Comparison of ENCODE assay signal across 2 cellular contexts in the genomic region with DNA sequence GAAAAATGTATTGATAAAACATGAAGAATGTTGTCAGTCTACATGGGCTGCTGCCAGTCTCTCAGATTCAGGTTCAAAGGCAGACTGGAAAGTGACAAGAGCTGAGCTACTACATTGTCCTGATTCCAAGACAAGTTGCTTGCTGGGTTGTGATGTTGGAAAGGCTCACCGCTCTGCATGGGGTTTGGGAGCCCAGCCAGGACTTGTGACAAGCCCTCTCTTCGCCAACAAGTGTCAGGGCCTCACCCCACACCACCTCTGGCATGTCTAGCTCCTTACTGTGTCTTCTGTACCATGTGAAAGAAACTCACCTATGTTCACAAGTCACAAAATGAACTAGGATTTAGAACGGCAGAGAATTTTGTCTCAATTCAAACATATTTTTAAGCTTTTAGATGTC.
TF ChIP-seq lines count a peak whose summit lies in the region.

No MANE protein-coding gene starts in this region.

TF ChIP-seq in GM23338, 12 proteins besides CTCF, POLR2A, EP300 and RAD21 (continues in another document):
- TF ChIP-seq, protein P1, sequence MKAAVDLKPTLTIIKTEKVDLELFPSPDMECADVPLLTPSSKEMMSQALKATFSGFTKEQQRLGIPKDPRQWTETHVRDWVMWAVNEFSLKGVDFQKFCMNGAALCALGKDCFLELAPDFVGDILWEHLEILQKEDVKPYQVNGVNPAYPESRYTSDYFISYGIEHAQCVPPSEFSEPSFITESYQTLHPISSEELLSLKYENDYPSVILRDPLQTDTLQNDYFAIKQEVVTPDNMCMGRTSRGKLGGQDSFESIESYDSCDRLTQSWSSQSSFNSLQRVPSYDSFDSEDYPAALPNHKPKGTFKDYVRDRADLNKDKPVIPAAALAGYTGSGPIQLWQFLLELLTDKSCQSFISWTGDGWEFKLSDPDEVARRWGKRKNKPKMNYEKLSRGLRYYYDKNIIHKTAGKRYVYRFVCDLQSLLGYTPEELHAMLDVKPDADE (IDR thresholded peaks at IDR 0.05) = no peak
- TF ChIP-seq POLR2AphosphoS5 (IDR thresholded peaks at IDR 0.05; ENCODE audit: low read depth) (no peak), ZNF114 (CRISPR knock-in tag; IDR thresholded peaks at IDR 0.05) (no peak), CREB1 (CRISPR knock-in tag; IDR thresholded peaks at IDR 0.05; ENCODE audit: low read depth) (no peak), STAT1 (IDR thresholded peaks at IDR 0.05; ENCODE audit: unreplicated experiment) (no peak), EZH2phosphoT487 (IDR thresholded peaks at IDR 0.05; ENCODE audit: unreplicated experiment) (no peak), EZH2 (IDR thresholded peaks at IDR 0.05; ENCODE audit: low read depth, unreplicated experiment) (no peak), NANOG (IDR thresholded peaks at IDR 0.05; ENCODE audit: borderline replicate concordance) (no peak), ZNF331 (CRISPR knock-in tag; IDR thresholded peaks at IDR 0.05; ENCODE audit: low read depth) (no peak), JUNB (IDR thresholded peaks at IDR 0.05; ENCODE audit: unreplicated experiment) (no peak)
- TF ChIP-seq, protein P2, sequence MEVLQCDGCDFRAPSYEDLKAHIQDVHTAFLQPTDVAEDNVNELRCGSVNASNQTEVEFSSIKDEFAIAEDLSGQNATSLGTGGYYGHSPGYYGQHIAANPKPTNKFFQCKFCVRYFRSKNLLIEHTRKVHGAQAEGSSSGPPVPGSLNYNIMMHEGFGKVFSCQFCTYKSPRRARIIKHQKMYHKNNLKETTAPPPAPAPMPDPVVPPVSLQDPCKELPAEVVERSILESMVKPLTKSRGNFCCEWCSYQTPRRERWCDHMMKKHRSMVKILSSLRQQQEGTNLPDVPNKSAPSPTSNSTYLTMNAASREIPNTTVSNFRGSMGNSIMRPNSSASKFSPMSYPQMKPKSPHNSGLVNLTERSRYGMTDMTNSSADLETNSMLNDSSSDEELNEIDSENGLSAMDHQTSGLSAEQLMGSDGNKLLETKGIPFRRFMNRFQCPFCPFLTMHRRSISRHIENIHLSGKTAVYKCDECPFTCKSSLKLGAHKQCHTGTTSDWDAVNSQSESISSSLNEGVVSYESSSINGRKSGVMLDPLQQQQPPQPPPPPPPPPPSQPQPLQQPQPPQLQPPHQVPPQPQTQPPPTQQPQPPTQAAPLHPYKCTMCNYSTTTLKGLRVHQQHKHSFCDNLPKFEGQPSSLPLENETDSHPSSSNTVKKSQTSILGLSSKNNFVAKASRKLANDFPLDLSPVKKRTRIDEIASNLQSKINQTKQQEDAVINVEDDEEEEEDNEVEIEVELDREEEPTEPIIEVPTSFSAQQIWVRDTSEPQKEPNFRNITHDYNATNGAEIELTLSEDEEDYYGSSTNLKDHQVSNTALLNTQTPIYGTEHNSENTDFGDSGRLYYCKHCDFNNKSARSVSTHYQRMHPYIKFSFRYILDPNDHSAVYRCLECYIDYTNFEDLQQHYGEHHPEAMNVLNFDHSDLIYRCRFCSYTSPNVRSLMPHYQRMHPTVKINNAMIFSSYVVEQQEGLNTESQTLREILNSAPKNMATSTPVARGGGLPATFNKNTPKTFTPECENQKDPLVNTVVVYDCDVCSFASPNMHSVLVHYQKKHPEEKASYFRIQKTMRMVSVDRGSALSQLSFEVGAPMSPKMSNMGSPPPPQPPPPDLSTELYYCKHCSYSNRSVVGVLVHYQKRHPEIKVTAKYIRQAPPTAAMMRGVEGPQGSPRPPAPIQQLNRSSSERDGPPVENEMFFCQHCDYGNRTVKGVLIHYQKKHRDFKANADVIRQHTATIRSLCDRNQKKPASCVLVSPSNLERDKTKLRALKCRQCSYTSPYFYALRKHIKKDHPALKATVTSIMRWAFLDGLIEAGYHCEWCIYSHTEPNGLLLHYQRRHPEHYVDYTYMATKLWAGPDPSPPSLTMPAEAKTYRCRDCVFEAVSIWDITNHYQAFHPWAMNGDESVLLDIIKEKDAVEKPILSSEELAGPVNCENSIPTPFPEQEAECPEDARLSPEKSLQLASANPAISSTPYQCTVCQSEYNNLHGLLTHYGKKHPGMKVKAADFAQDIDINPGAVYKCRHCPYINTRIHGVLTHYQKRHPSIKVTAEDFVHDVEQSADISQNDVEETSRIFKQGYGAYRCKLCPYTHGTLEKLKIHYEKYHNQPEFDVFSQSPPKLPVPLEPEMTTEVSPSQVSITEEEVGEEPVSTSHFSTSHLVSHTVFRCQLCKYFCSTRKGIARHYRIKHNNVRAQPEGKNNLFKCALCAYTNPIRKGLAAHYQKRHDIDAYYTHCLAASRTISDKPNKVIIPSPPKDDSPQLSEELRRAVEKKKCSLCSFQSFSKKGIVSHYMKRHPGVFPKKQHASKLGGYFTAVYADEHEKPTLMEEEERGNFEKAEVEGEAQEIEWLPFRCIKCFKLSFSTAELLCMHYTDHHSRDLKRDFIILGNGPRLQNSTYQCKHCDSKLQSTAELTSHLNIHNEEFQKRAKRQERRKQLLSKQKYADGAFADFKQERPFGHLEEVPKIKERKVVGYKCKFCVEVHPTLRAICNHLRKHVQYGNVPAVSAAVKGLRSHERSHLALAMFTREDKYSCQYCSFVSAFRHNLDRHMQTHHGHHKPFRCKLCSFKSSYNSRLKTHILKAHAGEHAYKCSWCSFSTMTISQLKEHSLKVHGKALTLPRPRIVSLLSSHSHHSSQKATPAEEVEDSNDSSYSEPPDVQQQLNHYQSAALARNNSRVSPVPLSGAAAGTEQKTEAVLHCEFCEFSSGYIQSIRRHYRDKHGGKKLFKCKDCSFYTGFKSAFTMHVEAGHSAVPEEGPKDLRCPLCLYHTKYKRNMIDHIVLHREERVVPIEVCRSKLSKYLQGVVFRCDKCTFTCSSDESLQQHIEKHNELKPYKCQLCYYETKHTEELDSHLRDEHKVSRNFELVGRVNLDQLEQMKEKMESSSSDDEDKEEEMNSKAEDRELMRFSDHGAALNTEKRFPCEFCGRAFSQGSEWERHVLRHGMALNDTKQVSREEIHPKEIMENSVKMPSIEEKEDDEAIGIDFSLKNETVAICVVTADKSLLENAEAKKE (CRISPR knock-in tag; IDR thresholded peaks at IDR 0.05) = no peak

TF ChIP-seq in H1, 55 proteins besides CTCF, POLR2A, EP300 and RAD21:
- TF ChIP-seq KDM4A (IDR thresholded peaks at IDR 0.05; ENCODE audit: low read depth, low read length, severe bottlenecking) = no peak
- TF ChIP-seq, protein P3, sequence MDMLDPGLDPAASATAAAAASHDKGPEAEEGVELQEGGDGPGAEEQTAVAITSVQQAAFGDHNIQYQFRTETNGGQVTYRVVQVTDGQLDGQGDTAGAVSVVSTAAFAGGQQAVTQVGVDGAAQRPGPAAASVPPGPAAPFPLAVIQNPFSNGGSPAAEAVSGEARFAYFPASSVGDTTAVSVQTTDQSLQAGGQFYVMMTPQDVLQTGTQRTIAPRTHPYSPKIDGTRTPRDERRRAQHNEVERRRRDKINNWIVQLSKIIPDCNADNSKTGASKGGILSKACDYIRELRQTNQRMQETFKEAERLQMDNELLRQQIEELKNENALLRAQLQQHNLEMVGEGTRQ (IDR thresholded peaks at IDR 0.05; ENCODE audit: low read length) = no peak
- TF ChIP-seq PHF8 (conservative IDR thresholded peaks at IDR 0.05; ENCODE audit: low read depth, low read length) = no peak
- no peak for TF ChIP-seq EZH2 (IDR thresholded peaks at IDR 0.05; ENCODE audit: low read depth, low read length, severe bottlenecking)
- no peak for TF ChIP-seq JUND (IDR thresholded peaks at IDR 0.05; ENCODE audit: low read length)
- no peak for TF ChIP-seq SP2 (IDR thresholded peaks at IDR 0.05; ENCODE audit: low read length)
- TF ChIP-seq NRF1 (IDR thresholded peaks at IDR 0.05; ENCODE audit: low read depth, low read length) = no peak
- no peak for TF ChIP-seq YY1 (IDR thresholded peaks at IDR 0.05; ENCODE audit: low read depth, low read length)
TF ChIP-seq in H1: peak in this region for 0.
